ENCODE assay signal across 17 cellular contexts in the genomic region with DNA sequence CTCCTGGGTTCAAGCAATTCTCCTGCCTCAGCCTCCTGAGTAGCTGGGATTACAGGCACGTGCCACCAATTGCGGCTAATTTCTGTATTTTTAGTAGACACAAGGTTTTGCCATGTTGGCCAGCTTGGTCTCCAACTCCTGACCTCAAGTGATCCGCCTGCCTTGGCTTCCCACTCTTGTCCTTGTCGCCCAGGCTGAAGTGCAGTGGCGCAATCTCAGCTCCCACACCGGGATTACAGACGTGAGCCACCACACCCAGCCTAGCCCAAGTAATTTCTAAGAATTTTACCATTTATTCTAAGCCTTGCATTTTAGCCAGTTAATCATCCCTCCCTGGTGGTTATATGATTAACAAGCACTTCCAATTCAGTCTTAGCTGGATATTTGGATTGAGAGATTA. TPM values are rescaled to one million over a fixed set of nuclear protein-coding genes. Genes with fewer than 3 reads are reported as not detected.
DNase-seq lines count a peak whose midpoint lies in the region; ATAC-seq and TF ChIP-seq lines count a peak whose summit lies in the region.
"Had no signal": no experiment of that assay in that cellular context is flagged by ENCODE, and none has a peak within 500 bp of the region (broad histone marks: within the 10 kb centered on the region; RNA-seq: fewer than 3 reads in every experiment).

No MANE protein-coding gene starts in this region.

- no peaks in the 10 kb centered on the region for H3K36me3 ChIP-seq in MM.1S (replicated peaks; ENCODE audit: insufficient read depth, low read length)

- peaks cover 33 to 55% of the 10 kb centered on the region in 2 donors for H3K36me3 Mint-ChIP-seq in CD14-positive monocyte
- H3K36me3 Mint-ChIP-seq in natural killer cell treated with Interleukin-12 subunit alpha and Interleukin-12 subunit beta and Interleukin-15 and Interleukin-18, amount 100 ng/mL, for 72 hours: no peaks in the 10 kb centered on the region

- no peaks in the 10 kb centered on the region for H3K9me3 ChIP-seq in MM.1S (replicated peaks; ENCODE audit: insufficient read depth, low read length)
- H3K9me3 ChIP-seq: BLaER1 treated with 17β-estradiol and CSF1 and Interleukin-3, amounts not matched to agents 10 nM and 100 nM had no signal

- no peaks in the 10 kb centered on the region for H3K27me3 ChIP-seq in MM.1S (replicated peaks; ENCODE audit: insufficient read depth, low read length)
- H3K27me3 ChIP-seq: BLaER1 treated with 17β-estradiol and CSF1 and Interleukin-3, amounts not matched to agents 10 nM and 100 nM had no signal

- no peaks in the 10 kb centered on the region for H3K9me2 ChIP-seq in MM.1S (replicated peaks; ENCODE audit: insufficient read depth, low read length)

- H3K4me1 Mint-ChIP-seq in CD14-positive monocyte: peaks cover 26% of the 10 kb centered on the region
- H3K4me1 Mint-ChIP-seq in natural killer cell treated with Interleukin-12 subunit alpha and Interleukin-12 subunit beta and Interleukin-15 and Interleukin-18, amount 100 ng/mL, for 72 hours (ENCODE audit: low read depth in 2 of 2): no peaks in the 10 kb centered on the region
- H3K4me1 Mint-ChIP-seq: CD4-positive, alpha-beta memory T cell had no signal

- intact Hi-C loops in CD14-positive monocyte (cut with micrococcal nuclease): no loop called here

- TF ChIP-seq POLR2A in GM18505 (IDR thresholded peaks at IDR 0.05; ENCODE audit: borderline replicate concordance, extremely low read depth, insufficient read depth, insufficient read length): no peak

- H3K27ac ChIP-seq in MM.1S (ENCODE audit: low read length): no peak overlapping the region
- H3K27ac ChIP-seq: BLaER1 treated with 17β-estradiol and CSF1 and Interleukin-3, amounts not matched to agents 10 nM and 100 nM; HL-60 had no signal

- TF ChIP-seq CTCF in CD14-positive monocyte (IDR thresholded peaks at IDR 0.05): no peak
- no peak for TF ChIP-seq CTCF in MM.1S (IDR thresholded peaks at IDR 0.05; ENCODE audit: low read length)

- H2AFZ ChIP-seq in MM.1S (ENCODE audit: low read length): no peak overlapping the region

- no peaks in the 10 kb centered on the region for H3K4me1 ChIP-seq in MM.1S (ENCODE audit: low read length)

- H3K9ac ChIP-seq in MM.1S (ENCODE audit: low read length): no peak overlapping the region
- H3K9ac ChIP-seq: BLaER1 treated with 17β-estradiol and CSF1 and Interleukin-3, amounts not matched to agents 10 nM and 100 nM had no signal

- H3K27ac Mint-ChIP-seq in CD14-positive monocyte: peak overlapping the region; percentile 43 to 86 (median 78)
- H3K27ac Mint-ChIP-seq in natural killer cell treated with Interleukin-12 subunit alpha and Interleukin-12 subunit beta and Interleukin-15 and Interleukin-18, amount 100 ng/mL, for 72 hours: no peak overlapping the region
- H3K27ac Mint-ChIP-seq: CD4-positive, alpha-beta memory T cell; HFFc6 had no signal

- H3F3A ChIP-seq in MM.1S (ENCODE audit: insufficient read depth, low read length): no peaks in the 10 kb centered on the region

- no peak for ATAC-seq in GM18505 (IDR thresholded peaks at IDR 0.05; ENCODE audit: unreplicated experiment)
- ATAC-seq in natural killer cell treated with Interleukin-12 subunit alpha and Interleukin-12 subunit beta and Interleukin-15 and Interleukin-18, amount 100 ng/mL, for 72 hours: no peak

- H4K20me1 ChIP-seq in MM.1S (ENCODE audit: insufficient read depth, low read length): no peaks in the 10 kb centered on the region

- H3K27me3 Mint-ChIP-seq in CD14-positive monocyte (ENCODE audit: low read depth in 3 of 3): no peaks in the 10 kb centered on the region
- H3K27me3 Mint-ChIP-seq in natural killer cell treated with Interleukin-12 subunit alpha and Interleukin-12 subunit beta and Interleukin-15 and Interleukin-18, amount 100 ng/mL, for 72 hours: no peaks in the 10 kb centered on the region
- H3K27me3 Mint-ChIP-seq: CD4-positive, alpha-beta memory T cell had no signal

- H3K4me3 Mint-ChIP-seq in CD14-positive monocyte: no peak overlapping the region
- H3K4me3 Mint-ChIP-seq in natural killer cell treated with Interleukin-12 subunit alpha and Interleukin-12 subunit beta and Interleukin-15 and Interleukin-18, amount 100 ng/mL, for 72 hours: no peak overlapping the region
- H3K4me3 Mint-ChIP-seq: CD4-positive, alpha-beta memory T cell; HFFc6 had no signal

- H3K9me3 Mint-ChIP-seq in CD14-positive monocyte: no peaks in the 10 kb centered on the region
- no peaks in the 10 kb centered on the region for H3K9me3 Mint-ChIP-seq in natural killer cell treated with Interleukin-12 subunit alpha and Interleukin-12 subunit beta and Interleukin-15 and Interleukin-18, amount 100 ng/mL, for 72 hours
- H3K9me3 Mint-ChIP-seq: CD4-positive, alpha-beta memory T cell; HFFc6 had no signal

- H3K79me2 ChIP-seq in MM.1S (ENCODE audit: low read length): no peaks in the 10 kb centered on the region

- DNase-seq in CD14-positive monocyte (ENCODE audit: low spot score) (no peak), H4 (ENCODE audit: low spot score) (peak; percentile 1), dedifferentiated amniotic fluid mesenchymal stem cell (ENCODE audit: extremely low spot score) (peak; percentile 13), kidney tubule cell (ENCODE audit: low spot score) (peak; percentile 0), MM.1S (no peak), UCSD-AML1 (lab: John Stamatoyannopoulos, UW; ENCODE audit: unreplicated experiment) (no peak)
- no peak for DNase-seq in natural killer cell treated with Interleukin-12 subunit alpha and Interleukin-12 subunit beta and Interleukin-15 and Interleukin-18, amount 100 ng/mL, for 72 hours (ENCODE audit: low spot score)
- DNase-seq: ACHN; CD4-positive, alpha-beta memory T cell; DMS153; DMS79 treated with DMSO at 0.1 percent for 48 hours; EL; HCEC 1CT; HFFc6 had no signal

- H3K4me3 ChIP-seq in MM.1S (ENCODE audit: low read length): no peak overlapping the region
- H3K4me3 ChIP-seq: BLaER1 treated with 17β-estradiol and CSF1 and Interleukin-3, amounts not matched to agents 10 nM and 100 nM had no signal

- no peak overlapping the region for H3K4me2 ChIP-seq in MM.1S (ENCODE audit: low read depth, low read length)

RNA-seq across cellular contexts. Expression of a gene that starts 11.0 kb away (rescaled TPM):
- 10 to 100 TPM; 76.9 to 77.9 TPM for polyA plus RNA-seq in CD14-positive monocyte
- 0.49 and 0.60 TPM in 2 replicates for total RNA-seq in H4 (2014; rRNA removed; shearing (Covaris generic))
- 10 to 100 TPM in 1 of 2 donors, 1 to 10 TPM in 1; 7.7 to 14.6 TPM for total RNA-seq in natural killer cell treated with Interleukin-12 subunit alpha and Interleukin-12 subunit beta and Interleukin-15 and Interleukin-18, amount 100 ng/mL, for 72 hours

RNA-seq across cellular contexts. Expression of a gene that starts 53.3 kb away (rescaled TPM):
- polyA plus RNA-seq in CD14-positive monocyte: 1 to 10 TPM; 5.9 to 9.7 TPM
- total RNA-seq in H4 (2014; rRNA removed; shearing (Covaris generic)): 29.2 and 30.4 TPM in 2 replicates
- 10 to 100 TPM; 13.4 to 29.1 TPM for total RNA-seq in natural killer cell treated with Interleukin-12 subunit alpha and Interleukin-12 subunit beta and Interleukin-15 and Interleukin-18, amount 100 ng/mL, for 72 hours

Comparison
In these comparisons a context has a peak if more than half of its experiments do, and no peak if none do; other contexts are left out.
1. DNase-seq: peak in H4 (single experiment), dedifferentiated amniotic fluid mesenchymal stem cell (single experiment) and kidney tubule cell (single experiment); none in CD14-positive monocyte (single experiment), MM.1S (single experiment), UCSD-AML1 (single experiment) and natural killer cell treated with Interleukin-12 subunit alpha and Interleukin-12 subunit beta and Interleukin-15 and Interleukin-18, amount 100 ng/mL, for 72 hours (single experiment).
2. H3K27ac Mint-ChIP-seq: peak in CD14-positive monocyte (7 of 7); none in natural killer cell treated with Interleukin-12 subunit alpha and Interleukin-12 subunit beta and Interleukin-15 and Interleukin-18, amount 100 ng/mL, for 72 hours (0 of 2).